Comparison of ENCODE assay signal across 1 cellular context in the genomic region with DNA sequence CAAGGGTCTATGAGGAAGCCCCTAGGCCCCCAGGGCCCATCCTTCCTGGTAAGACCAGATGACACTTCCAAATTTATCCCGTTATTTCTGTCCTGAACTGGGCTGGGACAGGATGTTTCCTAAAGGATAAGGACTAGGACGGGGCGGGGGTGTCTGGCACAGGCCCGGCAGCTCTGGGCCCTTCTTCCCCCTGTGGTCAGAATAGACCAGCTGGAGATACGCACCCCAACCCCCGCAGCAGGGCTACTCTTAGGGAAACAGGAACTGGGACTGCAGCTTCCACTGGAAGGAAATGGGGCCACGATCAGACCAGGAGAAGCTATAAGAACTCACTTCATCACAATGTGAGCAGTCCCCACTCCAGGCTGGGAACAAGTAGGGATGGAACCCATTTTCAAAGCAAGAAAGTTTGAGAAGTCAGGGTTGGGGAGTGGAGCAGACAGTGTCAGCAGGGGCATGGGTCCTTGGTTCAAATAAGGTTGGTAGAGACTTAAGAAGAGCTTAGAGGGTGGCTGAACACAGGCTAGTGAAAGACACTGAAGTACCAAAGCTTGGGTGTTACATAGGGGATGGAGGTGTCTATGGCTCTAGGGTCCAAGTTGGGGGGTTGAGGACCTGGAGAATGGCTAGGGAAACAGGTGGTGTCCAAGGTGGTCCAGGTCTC.
TF ChIP-seq lines count a peak whose summit lies in the region.

No MANE protein-coding gene starts in this region.

TF ChIP-seq in HepG2, 621 proteins besides CTCF, POLR2A, EP300 and RAD21:
- TF ChIP-seq, protein P1, sequence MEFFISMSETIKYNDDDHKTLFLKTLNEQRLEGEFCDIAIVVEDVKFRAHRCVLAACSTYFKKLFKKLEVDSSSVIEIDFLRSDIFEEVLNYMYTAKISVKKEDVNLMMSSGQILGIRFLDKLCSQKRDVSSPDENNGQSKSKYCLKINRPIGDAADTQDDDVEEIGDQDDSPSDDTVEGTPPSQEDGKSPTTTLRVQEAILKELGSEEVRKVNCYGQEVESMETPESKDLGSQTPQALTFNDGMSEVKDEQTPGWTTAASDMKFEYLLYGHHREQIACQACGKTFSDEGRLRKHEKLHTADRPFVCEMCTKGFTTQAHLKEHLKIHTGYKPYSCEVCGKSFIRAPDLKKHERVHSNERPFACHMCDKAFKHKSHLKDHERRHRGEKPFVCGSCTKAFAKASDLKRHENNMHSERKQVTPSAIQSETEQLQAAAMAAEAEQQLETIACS (CRISPR knock-in tag; IDR thresholded peaks at IDR 0.05), result no peak
- 0 out of 2 replicates have a peak, but pooled peaks have one; percentile 15 for TF ChIP-seq HDAC2 (CRISPR knock-in tag; IDR thresholded peaks at IDR 0.05)
- no peak for TF ChIP-seq ZNF136 (CRISPR knock-in tag; IDR thresholded peaks at IDR 0.05; ENCODE audit: low read depth)
- TF ChIP-seq MEF2D (CRISPR knock-in tag; IDR thresholded peaks at IDR 0.05), result no peak
TF ChIP-seq in HepG2: peak in this region for 1.
